Comparison of ENCODE assay signal across 19 cellular contexts in genomic region chr19:4492337-4493103, GRCh38. TPM values are rescaled to one million over a fixed set of nuclear protein-coding genes. Genes with fewer than 3 reads are reported as not detected.
A peak's percentile ranks its signal among the peaks of the same experiment; 100 is the strongest.
DNase-seq lines count a peak whose midpoint lies in the region; ATAC-seq lines count a peak whose summit lies in the region.
"Had no signal": no experiment of that assay in that cellular context is flagged by ENCODE, and none has a peak within 500 bp of the region (broad histone marks: within the 10 kb centered on the region; RNA-seq: fewer than 3 reads in every experiment).

No MANE protein-coding gene starts in this region.

- H3K27ac ChIP-seq in angular gyrus (ENCODE audit: low read depth, low read length): peak overlapping the region; percentile 10
- peak overlapping the region; percentile 46 for H3K27ac ChIP-seq in temporal lobe (ENCODE audit: low read depth, low read length)
- no peak overlapping the region for H3K27ac ChIP-seq in aorta (ENCODE audit: low read depth in 1 of 2, low read length in 2 of 2)
- H3K27ac ChIP-seq: HL-60, SJSA1 had no signal

- no peaks in the 10 kb centered on the region for H3K27me3 ChIP-seq in aorta (ENCODE audit: control insufficient read depth in 1 of 2, insufficient read depth in 2 of 2, low read length in 1 of 2)
- H3K27me3 ChIP-seq: SJSA1 had no signal

- no peak for DNase-seq in aorta
- no peak for DNase-seq in NCI-H187 (lab: John Stamatoyannopoulos, UW)
- DNase-seq: activated CD4-positive, alpha-beta memory T cell treated with anti-CD3 and anti-CD28 coated beads, Interleukin-2, amount 10 ng/mL, durations not matched to agents 7 days and 5 days; activated CD4-positive, CD25-positive, alpha-beta regulatory T cell treated with anti-CD3 and anti-CD28 coated beads, Interleukin-2, amount 50 U/mL, for 72 hours; activated naive CD8-positive, alpha-beta T cell treated with anti-CD3 and anti-CD28 coated beads for 36 hours; Calu3; DND-41; naive thymus-derived CD4-positive, alpha-beta T cell; NCI-H1048; NCI-H1694 treated with DMSO at 0.1 percent for 48 hours; NCI-H526 treated with DMSO at 0.1 percent for 48 hours; stimulated activated CD8-positive, alpha-beta memory T cell treated with anti-CD3 and anti-CD28 coated beads, Interleukin-4, amount 100 ng/mL, for 48 hours; T-helper 1 cell had no signal

- WGBS in aorta, 2 donors: 92 to 98% methylated on average over 3 of the region's 3 CpGs

- H3K9me3 ChIP-seq in aorta (ENCODE audit: control insufficient read depth, low read length): no peaks in the 10 kb centered on the region
- H3K9me3 ChIP-seq: HAP-1, SJSA1 had no signal

- intact Hi-C loops in aorta (cut with DNase I): no loop called here

- no peak for ATAC-seq in aorta (ENCODE audit: low FRiP score)
- ATAC-seq: naive thymus-derived CD4-positive, alpha-beta T cell had no signal

- no peaks in the 10 kb centered on the region for H3K4me1 ChIP-seq in aorta (ENCODE audit: control insufficient read depth in 1 of 2, insufficient read depth in 2 of 2, low read length in 2 of 2)
- H3K4me1 ChIP-seq: HAP-1, SJSA1 had no signal

- no peak overlapping the region for H3K4me3 ChIP-seq in aorta (ENCODE audit: low read length in 2 of 2)
- H3K4me3 ChIP-seq: HAP-1, SJSA1 had no signal

- peaks cover 0 to 2% of the 10 kb centered on the region in 2 donors for H3K36me3 ChIP-seq in aorta (ENCODE audit: control insufficient read depth in 1 of 2, insufficient read depth in 2 of 2, low read length in 1 of 2)

RNA-seq across cellular contexts. Expression of gene HDGFL2, which starts 20.4 kb away (rescaled TPM):
- total RNA-seq in temporal lobe (29.3 TPM), aorta (10 to 100 TPM; 23.6 to 36.1 TPM)
- polyA plus RNA-seq in aorta: 10 to 100 TPM; 15.4 to 47.9 TPM

RNA-seq across cellular contexts. Expression of gene PLIN4, which starts 25.8 kb away (rescaled TPM):
- 0.49 TPM for total RNA-seq in temporal lobe
- total RNA-seq in aorta: 1 to 10 TPM; 5.7 to 7.4 TPM
- under 1 TPM; 0.61 to 0.63 TPM for polyA plus RNA-seq in aorta
- total RNA-seq: activated CD4-positive, alpha-beta memory T cell treated with anti-CD3 and anti-CD28 coated beads, Interleukin-2, amount 10 ng/mL, durations not matched to agents 7 days and 5 days; activated naive CD8-positive, alpha-beta T cell treated with anti-CD3 and anti-CD28 coated beads for 36 hours; SJSA1 had no signal

RNA-seq across cellular contexts. Expression of gene UBXN6, which starts 34.9 kb away (rescaled TPM):
- total RNA-seq in temporal lobe: 48.2 TPM
- total RNA-seq in aorta: 10 to 100 TPM; 84.9 to 86.7 TPM
- 100 to 1,000 TPM in 1 of 2 donors, 10 to 100 TPM in 1; 78.5 to 181 TPM for polyA plus RNA-seq in aorta

RNA-seq across cellular contexts. Expression of gene PLIN5, which starts 42.5 kb away (rescaled TPM):
- total RNA-seq in temporal lobe (1.2 TPM), aorta (1 to 10 TPM; 2.0 to 3.8 TPM)
- polyA plus RNA-seq in aorta: 1 to 10 TPM in 1 of 2 donors, under 1 TPM in 1; 0.38 to 2.4 TPM
- total RNA-seq: activated CD4-positive, alpha-beta memory T cell treated with anti-CD3 and anti-CD28 coated beads, Interleukin-2, amount 10 ng/mL, durations not matched to agents 7 days and 5 days; SJSA1 had no signal

RNA-seq across cellular contexts. Expression of gene LRG1, which starts 47.3 kb away (rescaled TPM):
- 0.25 TPM for total RNA-seq in temporal lobe
- total RNA-seq in aorta: 1 to 10 TPM; 1.4 to 2.8 TPM
- 1 to 10 TPM in 1 of 2 donors, under 1 TPM in 1; 0.75 to 1.5 TPM for polyA plus RNA-seq in aorta
- total RNA-seq: occipital lobe, SJSA1 had no signal

Comparison
In these comparisons a context has a peak if more than half of its experiments do, and no peak if none do; other contexts are left out.
1. H3K27ac ChIP-seq: peak in angular gyrus (single experiment) and temporal lobe (single experiment); none in aorta (0 of 2).